In genomic region chr1:57086141-57086540, GRCh38 we compare ENCODE assay signal across 20 cellular contexts.
A peak's percentile ranks its signal among the peaks of the same experiment; 100 is the strongest.
DNase-seq lines count a peak whose midpoint lies in the region; ATAC-seq and TF ChIP-seq lines count a peak whose summit lies in the region.
"Had no signal": no experiment of that assay in that cellular context is flagged by ENCODE, and none has a peak within 500 bp of the region (broad histone marks: within the 10 kb centered on the region; RNA-seq: fewer than 3 reads in every experiment).

No MANE protein-coding gene starts in this region.

- WGBS in H9 (ENCODE audit: extremely low coverage, insufficient read length, low lambda C conversion rate), result no CpG with 5 or more reads among the region's 6 CpGs

- H2AK5ac ChIP-seq in H9 (ENCODE audit: insufficient read length, low read length), result no peak overlapping the region

- no peak for ATAC-seq in GM21717 (IDR thresholded peaks at IDR 0.05; ENCODE audit: unreplicated experiment)
- ATAC-seq: CD8-positive, alpha-beta T cell; Right ventricle myocardium inferior had no signal

- H2BK20ac ChIP-seq in H9 (ENCODE audit: low read depth, low read length, poor library complexity, severe bottlenecking), result no peak overlapping the region

- H3K23ac ChIP-seq in H9 (ENCODE audit: insufficient read length, low read depth, low read length), result no peak overlapping the region

- H2AFZ ChIP-seq in neural progenitor cell (replicated peaks), result no peak overlapping the region
- H2AFZ ChIP-seq in H9 (ENCODE audit: low read length), result no peak overlapping the region

- H3K79me2 ChIP-seq in neural progenitor cell (ENCODE audit: low read depth) (no peaks in the 10 kb centered on the region), H9 (ENCODE audit: insufficient read depth, low read length) (no peaks in the 10 kb centered on the region)

- no peaks in the 10 kb centered on the region for H3K9me3 ChIP-seq in neural progenitor cell (ENCODE audit: low read depth)
- H3K9me3 ChIP-seq in H9 (ENCODE audit: control insufficient read depth, low read depth, low read length), result no peaks in the 10 kb centered on the region
- H3K9me3 ChIP-seq: SJSA1 had no signal

- no peak overlapping the region for H3K4me2 ChIP-seq in neural progenitor cell
- no peak overlapping the region for H3K4me2 ChIP-seq in H9 (ENCODE audit: insufficient read depth, insufficient read length, low read length)

- no peaks in the 10 kb centered on the region for H3K36me3 Mint-ChIP-seq in neural progenitor cell
- no peaks in the 10 kb centered on the region; a peak in 1 of 7 replicates for H3K36me3 Mint-ChIP-seq in H9 (ENCODE audit: insufficient read depth in 1 of 3, low read depth in 3 of 3)
- H3K36me3 Mint-ChIP-seq: CD8-positive, alpha-beta T cell had no signal

- no peaks in the 10 kb centered on the region for H3K27me3 ChIP-seq in neural progenitor cell
- H3K27me3 ChIP-seq in H9 (ENCODE audit: insufficient read depth, low read length), result no peaks in the 10 kb centered on the region
- H3K27me3 ChIP-seq: SJSA1 had no signal

- no peak overlapping the region for H3K56ac ChIP-seq in H9 (ENCODE audit: insufficient read length, low read depth, low read length)

- no peak overlapping the region for H4K5ac ChIP-seq in H9 (ENCODE audit: insufficient read length, low read depth, low read length)

- no peak overlapping the region for H3K4ac ChIP-seq in H9 (ENCODE audit: low read depth, low read length)

- no peak overlapping the region for H3K14ac ChIP-seq in H9 (ENCODE audit: insufficient read depth, low read length)

- H3K36me3 ChIP-seq in neural progenitor cell, result no peaks in the 10 kb centered on the region
- H3K36me3 ChIP-seq: SJSA1 had no signal

- TF ChIP-seq CTCF in neural progenitor cell (IDR thresholded peaks at IDR 0.05) (no peak), H9 (conservative IDR thresholded peaks at IDR 0.05) (no peak)

- H3K23me2 ChIP-seq in H9 (ENCODE audit: insufficient read length, low read depth, low read length, poor library complexity, severe bottlenecking), result no peaks in the 10 kb centered on the region

- no peak overlapping the region for H3K18ac ChIP-seq in H9 (ENCODE audit: insufficient read length, low read depth, low read length)

- H2BK15ac ChIP-seq in H9 (ENCODE audit: low read depth, low read length), result no peak overlapping the region

- H3K9me3 Mint-ChIP-seq in neural progenitor cell (no peaks in the 10 kb centered on the region), H9 (no peaks in the 10 kb centered on the region)
- H3K9me3 Mint-ChIP-seq: CD8-positive, alpha-beta T cell; HFFc6 had no signal

- H3K27ac ChIP-seq in neural progenitor cell (no peak overlapping the region), H9 (ENCODE audit: insufficient read length, low read depth, low read length) (no peak overlapping the region)
- H3K27ac ChIP-seq: SJSA1 had no signal

- H3K79me1 ChIP-seq in H9 (ENCODE audit: insufficient read depth, low read depth, low read length, poor library complexity, severe bottlenecking), result no peaks in the 10 kb centered on the region

- H2BK120ac ChIP-seq in H9 (ENCODE audit: low read depth, low read length, poor library complexity, severe bottlenecking), result no peak overlapping the region

- H3K9ac ChIP-seq in neural progenitor cell, result no peak overlapping the region
- no peak overlapping the region for H3K9ac ChIP-seq in H9 (ENCODE audit: extremely low read depth, insufficient read length, low read length)

- H3K4me3 ChIP-seq in neural progenitor cell, result no peak overlapping the region
- H3K4me3 ChIP-seq: SJSA1 had no signal

- DNase-seq in NCI-H2171 treated with DMSO at 0.1 percent for 48 hours (lab: John Stamatoyannopoulos, UW) (peak; percentile 11), NCI-H2171 (lab: John Stamatoyannopoulos, UW) (no peak), DMS 273 (lab: John Stamatoyannopoulos, UW; ENCODE audit: unreplicated experiment) (peak; percentile 63), NCI-H524 (lab: John Stamatoyannopoulos, UW) (peak; percentile 92 to 94), neural progenitor cell (ENCODE audit: low spot score) (no peak), NCI-H2029 (lab: John Stamatoyannopoulos, UW) (no peak), H9 (no peak)
- DNase-seq: 8988T; CD8-positive, alpha-beta T cell; GDM1; H7; HFFc6; Karpas-422; MV-4-11; NCI-H2029 treated with DMSO at 0.1 percent for 48 hours; NCI-H510A; NCI-H774 had no signal

- H3F3A ChIP-seq in neural progenitor cell (ENCODE audit: low read depth), result no peaks in the 10 kb centered on the region

- H3K4me1 Mint-ChIP-seq in neural progenitor cell, result peaks cover 30% of the 10 kb centered on the region
- H3K4me1 Mint-ChIP-seq in H9, result peaks cover 5 to 15% of the 10 kb centered on the region in 2 experiments; a peak in 3 of 4 replicates

- H4K8ac ChIP-seq in H9 (replicated peaks; ENCODE audit: insufficient read length, low read depth, low read length), result no peak overlapping the region

- H2BK5ac ChIP-seq in H9 (ENCODE audit: insufficient read length, low read length), result no peak overlapping the region

- H3K4me1 ChIP-seq in neural progenitor cell, result peaks cover 54% of the 10 kb centered on the region
- no peaks in the 10 kb centered on the region for H3K4me1 ChIP-seq in H9 (ENCODE audit: insufficient read depth, low read length)
- H3K4me1 ChIP-seq: SJSA1 had no signal

- H3K27ac Mint-ChIP-seq in neural progenitor cell, result peak overlapping the region; percentile 91
- H3K27ac Mint-ChIP-seq in H9, result no peak overlapping the region
- H3K27ac Mint-ChIP-seq: CD8-positive, alpha-beta T cell; HFFc6 had no signal

- no peak overlapping the region for H3T11ph ChIP-seq in H9 (ENCODE audit: low read length)

- no peak overlapping the region for H3K4me3 Mint-ChIP-seq in neural progenitor cell
- H3K4me3 Mint-ChIP-seq in H9, result no peak overlapping the region
- H3K4me3 Mint-ChIP-seq: CD8-positive, alpha-beta T cell; HFFc6 had no signal

- no peak overlapping the region for H2BK12ac ChIP-seq in H9 (ENCODE audit: insufficient read length, low read depth, low read length)

- H4K91ac ChIP-seq in H9 (ENCODE audit: insufficient read length, low read depth, low read length), result no peak overlapping the region

- H4K20me1 ChIP-seq in neural progenitor cell (ENCODE audit: low read depth) (no peaks in the 10 kb centered on the region), H9 (ENCODE audit: control insufficient read depth, insufficient read depth, insufficient read length) (no peaks in the 10 kb centered on the region)

- peaks cover 4% of the 10 kb centered on the region for H3K27me3 Mint-ChIP-seq in neural progenitor cell (ENCODE audit: insufficient read depth, low read depth)
- H3K27me3 Mint-ChIP-seq in H9 (ENCODE audit: low read depth), result peaks cover 1% of the 10 kb centered on the region; the same call in 1 of the 2 replicates

Comparison
In these comparisons a context has a peak if more than half of its experiments do, and no peak if none do; other contexts are left out.
1. DNase-seq: peak in NCI-H2171 treated with DMSO at 0.1 percent for 48 hours (single experiment), DMS 273 (single experiment) and NCI-H524 (2 of 2); none in NCI-H2171 (single experiment), neural progenitor cell (single experiment), NCI-H2029 (single experiment) and H9 (single experiment).